8 cellular contexts compared by ENCODE assay signal in genomic region chr5:32092938-32093812, GRCh38.
DNase-seq lines count a peak whose midpoint lies in the region; ATAC-seq and TF ChIP-seq lines count a peak whose summit lies in the region.

No MANE protein-coding gene starts in this region.

- H3K36me3 Mint-ChIP-seq in activated CD4-positive, alpha-beta T cell treated with anti-CD3 and anti-CD28 coated beads, Interleukin-2, amount 10 ng/mL, durations not matched to agents 7 days and 5 days (ENCODE audit: low read depth): peaks cover 3% of the 10 kb centered on the region

- intact Hi-C loops in dorsolateral prefrontal cortex (cut with DNase I): loop anchor here (5.0 kb wide), 3 partner anchors 166 to 511 kb away; no protein-coding TSS in a partner anchor

- peak overlapping the region in 3 of 59 donors; percentile 9 to 52 (median 36) for H3K27ac ChIP-seq in dorsolateral prefrontal cortex

- H3K4me1 Mint-ChIP-seq in activated CD4-positive, alpha-beta T cell treated with anti-CD3 and anti-CD28 coated beads, Interleukin-2, amount 10 ng/mL, durations not matched to agents 7 days and 5 days: peaks cover 5% of the 10 kb centered on the region

- H3K27me3 Mint-ChIP-seq in activated CD4-positive, alpha-beta T cell treated with anti-CD3 and anti-CD28 coated beads, Interleukin-2, amount 10 ng/mL, durations not matched to agents 7 days and 5 days: no peaks in the 10 kb centered on the region

- ATAC-seq in GM19468 (IDR thresholded peaks at IDR 0.05; ENCODE audit: extremely low read depth, unreplicated experiment) (peak; percentile 73), HG03571 (IDR thresholded peaks at IDR 0.05; ENCODE audit: unreplicated experiment) (peak; percentile 85)

- H3K9me3 Mint-ChIP-seq in activated CD4-positive, alpha-beta T cell treated with anti-CD3 and anti-CD28 coated beads, Interleukin-2, amount 10 ng/mL, durations not matched to agents 7 days and 5 days: no peaks in the 10 kb centered on the region

- no peaks in the 10 kb centered on the region for H3K27me3 ChIP-seq in dorsolateral prefrontal cortex

- peak; percentile 53 to 90 (median 81) for TF ChIP-seq CTCF in dorsolateral prefrontal cortex (IDR thresholded peaks at IDR 0.05 in 54 of 56, conservative IDR thresholded peaks at IDR 0.05 in 2 of 56; ENCODE audit: low read depth in 1 of 56, partially characterized antibody in 56 of 56)

- no peak overlapping the region for H3K4me3 Mint-ChIP-seq in activated CD4-positive, alpha-beta T cell treated with anti-CD3 and anti-CD28 coated beads, Interleukin-2, amount 10 ng/mL, durations not matched to agents 7 days and 5 days

- DNase-seq in COR-L47 (lab: John Stamatoyannopoulos, UW) (peak; percentile 71), NCI-H526 treated with DMSO at 0.1 percent for 48 hours (lab: John Stamatoyannopoulos, UW) (peak; percentile 57), dorsolateral prefrontal cortex (peak in 5 of 10 donors; percentile 56 to 81 (median 65)), medulla oblongata (ENCODE audit: extremely low spot score) (peak; percentile 88)
- DNase-seq in activated CD4-positive, alpha-beta T cell treated with anti-CD3 and anti-CD28 coated beads, Interleukin-2, amount 10 ng/mL, durations not matched to agents 7 days and 5 days: peak; percentile 79
- peak; percentile 37 to 41 for DNase-seq in stimulated activated CD8-positive, alpha-beta memory T cell treated with anti-CD3 and anti-CD28 coated beads, Interleukin-2, amount 100 ng/mL, for 48 hours (ENCODE audit: low read depth in 2 of 2)

- POLR2A ChIA-PET in activated CD4-positive, alpha-beta T cell treated with anti-CD3 and anti-CD28 coated beads, Interleukin-2, amount 10 ng/mL, durations not matched to agents 7 days and 5 days (lab: Charles Lee): no interaction called here

- CTCF ChIA-PET in activated CD4-positive, alpha-beta T cell treated with anti-CD3 and anti-CD28 coated beads, Interleukin-2, amount 10 ng/mL, durations not matched to agents 7 days and 5 days (lab: Charles Lee): interaction anchor here (0.6 to 3.8 kb wide), 5 partner anchors 13 to 106 kb away, joined by 3 to 16 read pairs (median 3); no protein-coding TSS in a partner anchor

- no peak overlapping the region for H3K4me3 ChIP-seq in dorsolateral prefrontal cortex

- H3K27ac Mint-ChIP-seq in activated CD4-positive, alpha-beta T cell treated with anti-CD3 and anti-CD28 coated beads, Interleukin-2, amount 10 ng/mL, durations not matched to agents 7 days and 5 days: no peak overlapping the region
